8 cellular contexts compared by ENCODE assay signal in genomic region chr2:72916743-72917137, GRCh38. TPM values are rescaled to one million over a fixed set of nuclear protein-coding genes. Genes with fewer than 3 reads are reported as not detected.
DNase-seq lines count a peak whose midpoint lies in the region; ATAC-seq and TF ChIP-seq lines count a peak whose summit lies in the region.

No MANE protein-coding gene starts in this region.

- H3K9me3 Mint-ChIP-seq in activated T-cell treated with anti-CD3 and anti-CD28 coated beads, Interleukin-2, amount 50 U/mL, for 24 hours, result no peaks in the 10 kb centered on the region

- H3K4me3 Mint-ChIP-seq in activated T-cell treated with anti-CD3 and anti-CD28 coated beads, Interleukin-2, amount 50 U/mL, for 24 hours, result peak overlapping the region; percentile 70

- POLR2A ChIA-PET in Panc1 (lab: Charles Lee), result interaction anchor here (0.5 to 0.6 kb wide), 2 partner anchors 319 to 1585 kb away, joined by 3 to 6 read pairs; no protein-coding TSS in a partner anchor

- no peak for TF ChIP-seq CTCF in Panc1 (IDR thresholded peaks at IDR 0.05)

- BruUV-seq in Panc1 (replicated peaks; lab: Mats Ljungman, UMichigan), result no TSS peak

- CTCF ChIA-PET in Panc1 (lab: Charles Lee), result interaction anchor here (1.4 kb wide), 1 partner anchor 23 kb away, joined by 4 read pairs; no protein-coding TSS in a partner anchor

- peak; percentile 54 for DNase-seq in activated T-cell treated with anti-CD3 and anti-CD28 coated beads, Interleukin-2, amount 50 U/mL, for 24 hours
- DNase-seq in activated T-cell treated with anti-CD3 and anti-CD28 coated beads for 4 hours (no peak), Panc1 (ENCODE audit: low read depth, low spot score) (no peak)

- H3K4me3 ChIP-seq in Panc1 (ENCODE audit: low read depth in 2 of 2, low read length in 2 of 2) (peak overlapping the region; percentile 35 to 55), iPS-15b (ENCODE audit: low read depth, low read length) (peak overlapping the region; percentile 75), subcutaneous abdominal adipose tissue (ENCODE audit: low read depth in 1 of 5, low read length in 5 of 5) (peak overlapping the region in 4 of 5 donors; percentile 48 to 64 (median 58))

- no peak overlapping the region for H3K27ac Mint-ChIP-seq in activated T-cell treated with anti-CD3 and anti-CD28 coated beads, Interleukin-2, amount 50 U/mL, for 24 hours

- in situ Hi-C loops in Panc1 (cut with HindIII; ENCODE audit: low pct_unique_long_range_greater_than_20kb, low sequenced_read_pairs), result no loop called here

- intact Hi-C loops in Panc1 (cut with micrococcal nuclease; ENCODE audit: unreplicated experiment), result no loop called here

- peaks cover 85% of the 10 kb centered on the region for H3K27me3 Mint-ChIP-seq in activated T-cell treated with anti-CD3 and anti-CD28 coated beads, Interleukin-2, amount 50 U/mL, for 24 hours

- H3K36me3 ChIP-seq in Panc1 (ENCODE audit: control insufficient read depth, insufficient read depth, low read length), result no peaks in the 10 kb centered on the region; the same call in 1 of the 2 replicates
- H3K36me3 ChIP-seq in iPS-15b (ENCODE audit: control insufficient read depth, insufficient read depth, low read length), result no peaks in the 10 kb centered on the region
- H3K36me3 ChIP-seq in subcutaneous abdominal adipose tissue (ENCODE audit: control insufficient read depth in 5 of 5, insufficient read depth in 5 of 5, low read length in 5 of 5), result no peaks in the 10 kb centered on the region

- ATAC-seq in Panc1 (0 out of 2 replicates have a peak, but pooled peaks have one; percentile 5), HG03469 (IDR thresholded peaks at IDR 0.05; ENCODE audit: unreplicated experiment) (no peak), HG03520 (IDR thresholded peaks at IDR 0.05; ENCODE audit: unreplicated experiment) (no peak), HG03025 (IDR thresholded peaks at IDR 0.05; ENCODE audit: low FRiP score, unreplicated experiment) (no peak)

- H3K4me1 Mint-ChIP-seq in activated T-cell treated with anti-CD3 and anti-CD28 coated beads, Interleukin-2, amount 50 U/mL, for 24 hours (ENCODE audit: low read depth), result peaks cover 40% of the 10 kb centered on the region

- H3K36me3 Mint-ChIP-seq in activated T-cell treated with anti-CD3 and anti-CD28 coated beads, Interleukin-2, amount 50 U/mL, for 24 hours (ENCODE audit: low read depth), result no peaks in the 10 kb centered on the region

- no peak overlapping the region for H3K9ac ChIP-seq in iPS-15b (ENCODE audit: low read depth, low read length)
- no peak overlapping the region for H3K9ac ChIP-seq in subcutaneous abdominal adipose tissue (ENCODE audit: low read length in 5 of 5)

- peaks cover 9% of the 10 kb centered on the region for H3K4me1 ChIP-seq in Panc1 (ENCODE audit: control insufficient read depth, insufficient read depth, low read length)
- peaks cover 9% of the 10 kb centered on the region for H3K4me1 ChIP-seq in iPS-15b (ENCODE audit: control insufficient read depth, insufficient read depth, low read length)
- H3K4me1 ChIP-seq in subcutaneous abdominal adipose tissue (ENCODE audit: control insufficient read depth in 5 of 5, insufficient read depth in 5 of 5, low read length in 5 of 5), result peaks cover 0 to 57% (median 49%) of the 10 kb centered on the region in 5 donors

- H3K27me3 ChIP-seq in Panc1 (ENCODE audit: control insufficient read depth, insufficient read depth, low read length) (peaks cover 42% of the 10 kb centered on the region), iPS-15b (ENCODE audit: control insufficient read depth, insufficient read depth, low read length) (peaks cover 92% of the 10 kb centered on the region), subcutaneous abdominal adipose tissue (ENCODE audit: control insufficient read depth in 5 of 5, insufficient read depth in 4 of 5, low read length in 5 of 5) (peaks cover 71 to 86% (median 83%) of the 10 kb centered on the region in 5 donors)

- H3K27ac ChIP-seq in Panc1 (ENCODE audit: low read length) (no peak overlapping the region), subcutaneous abdominal adipose tissue (ENCODE audit: low read depth, low read length) (no peak overlapping the region)

- H3K9me3 ChIP-seq in Panc1 (ENCODE audit: control insufficient read depth, insufficient read depth, low read depth, low read length) (no peaks in the 10 kb centered on the region), iPS-15b (ENCODE audit: control insufficient read depth, insufficient read depth, low read length) (no peaks in the 10 kb centered on the region), subcutaneous abdominal adipose tissue (ENCODE audit: control insufficient read depth in 5 of 5, low read length in 5 of 5) (no peaks in the 10 kb centered on the region)

RNA-seq across cellular contexts. Expression of gene EMX1, which starts 0.6 kb away (rescaled TPM):
- total RNA-seq in Panc1 (2021; ENCODE audit: unreplicated experiment), result 0.36 TPM
- 0.52 TPM for polyA plus RNA-seq in Panc1 (2012; ENCODE audit: insufficient read length)

RNA-seq across cellular contexts. Expression of gene SPR, which starts 29.5 kb away (rescaled TPM):
- 75.4 TPM for total RNA-seq in Panc1 (2021; ENCODE audit: unreplicated experiment)
- 96.2 TPM for polyA plus RNA-seq in Panc1 (2012; ENCODE audit: insufficient read length)
